In genomic region chr1:13570924-13571323, GRCh38 we compare ENCODE assay signal across 13 cellular contexts. TPM values are rescaled to one million over a fixed set of nuclear protein-coding genes. Genes with fewer than 3 reads are reported as not detected.
DNase-seq lines count a peak whose midpoint lies in the region; ATAC-seq, FAIRE-seq and TF ChIP-seq lines count a peak whose summit lies in the region.
"Had no signal": no experiment of that assay in that cellular context is flagged by ENCODE, and none has a peak within 500 bp of the region (broad histone marks: within the 10 kb centered on the region; RNA-seq: fewer than 3 reads in every experiment).

No MANE protein-coding gene starts in this region.

- H4K5ac ChIP-seq in H1 (ENCODE audit: insufficient read length, low read depth, low read length), result no peak overlapping the region

- no peak overlapping the region for H3K14ac ChIP-seq in H1 (ENCODE audit: insufficient read length)

- no peak overlapping the region for H2BK5ac ChIP-seq in H1 (ENCODE audit: low read depth, low read length)

- intact Hi-C loops in activated CD8-positive, alpha-beta T cell treated with anti-CD3 and anti-CD28 coated beads for 36 hours (cut with micrococcal nuclease), result no loop called here

- H3K36me3 Mint-ChIP-seq in activated CD8-positive, alpha-beta T cell treated with anti-CD3 and anti-CD28 coated beads for 36 hours (ENCODE audit: low read depth), result no peaks in the 10 kb centered on the region
- H3K36me3 Mint-ChIP-seq in activated CD8-positive, alpha-beta T cell treated with anti-CD3 and anti-CD28 coated beads, Interleukin-2, amount 10 ng/mL, durations not matched to agents 7 days and 5 days (ENCODE audit: low read depth), result no peaks in the 10 kb centered on the region

- H2AFZ ChIP-seq in MM.1S (ENCODE audit: low read length), result no peak overlapping the region
- H2AFZ ChIP-seq in H1 (ENCODE audit: low read length), result no peak overlapping the region; the same call in 1 of the 2 replicates
- H2AFZ ChIP-seq: parathyroid adenoma had no signal

- H2BK120ac ChIP-seq in H1 (replicated peaks; ENCODE audit: low read depth, low read length), result no peak overlapping the region

- POLR2A ChIA-PET in activated CD8-positive, alpha-beta T cell treated with anti-CD3 and anti-CD28 coated beads for 36 hours (lab: Charles Lee), result no interaction called here
- POLR2A ChIA-PET in activated CD8-positive, alpha-beta T cell treated with anti-CD3 and anti-CD28 coated beads, Interleukin-2, amount 10 ng/mL, durations not matched to agents 7 days and 5 days (lab: Charles Lee), result no interaction called here
- POLR2A ChIA-PET in H1 (lab: Charles Lee; ENCODE audit: partially characterized antibody), result interaction anchor here (0.6 to 1.3 kb wide), 2 partner anchors 18 to 668 kb away, joined by 3 read pairs; no protein-coding TSS in a partner anchor

- no peak overlapping the region for H2BK15ac ChIP-seq in H1 (ENCODE audit: low read length)

- no peak overlapping the region for H3K27ac Mint-ChIP-seq in activated CD8-positive, alpha-beta T cell treated with anti-CD3 and anti-CD28 coated beads for 36 hours
- no peak overlapping the region for H3K27ac Mint-ChIP-seq in activated CD8-positive, alpha-beta T cell treated with anti-CD3 and anti-CD28 coated beads, Interleukin-2, amount 10 ng/mL, durations not matched to agents 7 days and 5 days

- H4K20me1 ChIP-seq in MM.1S (ENCODE audit: insufficient read depth, low read length) (no peaks in the 10 kb centered on the region), H1 (replicated peaks in 1 of 2; ENCODE audit: control insufficient read depth in 1 of 2, insufficient read depth in 2 of 2, low read length in 2 of 2) (no peaks in the 10 kb centered on the region)

- H3K36me3 ChIP-seq in MM.1S (replicated peaks; ENCODE audit: insufficient read depth, low read length) (no peaks in the 10 kb centered on the region), H1 (ENCODE audit: control insufficient read depth in 2 of 4, insufficient read depth in 4 of 4, low read length in 3 of 4) (no peaks in the 10 kb centered on the region)
- H3K36me3 ChIP-seq: brain microvascular endothelial cell had no signal

- H2BK20ac ChIP-seq in H1 (ENCODE audit: low read length), result no peak overlapping the region

- no peak overlapping the region for H3K56ac ChIP-seq in H1 (replicated peaks; ENCODE audit: insufficient read length, low read depth, low read length)

- peak; percentile 59 for TF ChIP-seq CTCF in activated CD8-positive, alpha-beta T cell treated with anti-CD3 and anti-CD28 coated beads for 36 hours (IDR thresholded peaks at IDR 0.05)
- TF ChIP-seq CTCF in MM.1S (IDR thresholded peaks at IDR 0.05; ENCODE audit: low read length) (peak; percentile 41), H1 (IDR thresholded peaks at IDR 0.05; ENCODE audit: control extremely low read depth in 1 of 3, insufficient read depth in 1 of 3, low read depth in 1 of 3, low read length in 3 of 3) (peak in 2 of 3 experiments; percentile 47 to 72; a peak in 2 of 4 replicates), retinal pigment epithelial cell (conservative IDR thresholded peaks at IDR 0.05; ENCODE audit: low read depth, low read length) (peak; percentile 58)

- H3K27me3 Mint-ChIP-seq in activated CD8-positive, alpha-beta T cell treated with anti-CD3 and anti-CD28 coated beads for 36 hours, result peaks cover 12% of the 10 kb centered on the region
- H3K27me3 Mint-ChIP-seq in activated CD8-positive, alpha-beta T cell treated with anti-CD3 and anti-CD28 coated beads, Interleukin-2, amount 10 ng/mL, durations not matched to agents 7 days and 5 days (ENCODE audit: low read depth), result no peaks in the 10 kb centered on the region

- H3K23ac ChIP-seq in H1 (ENCODE audit: insufficient read length), result no peak overlapping the region

- WGBS in H1 (ENCODE audit: extremely low coverage in 1 of 2, insufficient coverage in 1 of 2, insufficient read length in 1 of 2, insufficient replicate concordance in 2 of 2, low coverage in 1 of 2, low lambda C conversion rate in 2 of 2, missing lambda C conversion rate in 1 of 2), 2 experiments, result 65% methylated on average over 5 of the region's 5 CpGs; no CpG with 5 or more reads in 1 of the 2 experiments

- H3K27ac ChIP-seq in MM.1S (ENCODE audit: low read length) (no peak overlapping the region), H1 (ENCODE audit: low read depth, low read length) (no peak overlapping the region)
- H3K27ac ChIP-seq: brain microvascular endothelial cell, parathyroid adenoma had no signal

- H3K9ac ChIP-seq in MM.1S (ENCODE audit: low read length) (no peak overlapping the region), H1 (replicated peaks in 1 of 4; ENCODE audit: extremely low read depth in 1 of 4, low read depth in 3 of 4, low read length in 3 of 4) (no peak overlapping the region)
- H3K9ac ChIP-seq: parathyroid adenoma had no signal

- no peaks in the 10 kb centered on the region for H3K79me1 ChIP-seq in H1 (ENCODE audit: low read depth, low read length)

- H3K27me3 ChIP-seq in MM.1S (replicated peaks; ENCODE audit: insufficient read depth, low read length) (no peaks in the 10 kb centered on the region), H1 (replicated peaks in 1 of 4; ENCODE audit: control insufficient read depth in 3 of 4, extremely low read depth in 1 of 4, insufficient read depth in 3 of 4, low read length in 3 of 4) (no peaks in the 10 kb centered on the region)
- H3K27me3 ChIP-seq: brain microvascular endothelial cell had no signal

- H4K8ac ChIP-seq in H1 (ENCODE audit: extremely low read depth, insufficient read depth, low read length), result no peak overlapping the region

- H3K9me2 ChIP-seq in MM.1S (replicated peaks; ENCODE audit: insufficient read depth, low read length), result no peaks in the 10 kb centered on the region

- no peak overlapping the region for H4K91ac ChIP-seq in H1 (replicated peaks; ENCODE audit: insufficient read length, low read length)

- H3K9me3 Mint-ChIP-seq in activated CD8-positive, alpha-beta T cell treated with anti-CD3 and anti-CD28 coated beads for 36 hours, result no peaks in the 10 kb centered on the region
- H3K9me3 Mint-ChIP-seq in activated CD8-positive, alpha-beta T cell treated with anti-CD3 and anti-CD28 coated beads, Interleukin-2, amount 10 ng/mL, durations not matched to agents 7 days and 5 days (ENCODE audit: insufficient read depth), result no peaks in the 10 kb centered on the region

- DNase-seq in activated CD8-positive, alpha-beta T cell treated with anti-CD3 and anti-CD28 coated beads for 36 hours, result peak; percentile 6
- no peak for DNase-seq in activated CD8-positive, alpha-beta T cell treated with anti-CD3 and anti-CD28 coated beads, Interleukin-2, amount 10 ng/mL, durations not matched to agents 7 days and 5 days
- DNase-seq in MM.1S (no peak), H1 (ENCODE audit: low read depth in 1 of 2, low spot score in 2 of 2) (no peak), retinal pigment epithelial cell (ENCODE audit: low read depth) (no peak), NCI-H1105 treated with DMSO at 0.1 percent for 48 hours (lab: John Stamatoyannopoulos, UW) (no peak), AG20443 (ENCODE audit: low spot score) (no peak)
- DNase-seq in stimulated activated naive CD4-positive, alpha-beta T cell treated with Interleukin-2 at 50 U/mL for 16 hours (lab: John Stamatoyannopoulos, UW), result no peak
- DNase-seq: ACHN, brain microvascular endothelial cell, SHP77 had no signal

- H3K79me2 ChIP-seq in MM.1S (ENCODE audit: low read length) (no peaks in the 10 kb centered on the region), H1 (ENCODE audit: control insufficient read depth in 1 of 2, insufficient read depth in 2 of 2, low read length in 2 of 2) (no peaks in the 10 kb centered on the region)
- H3K79me2 ChIP-seq: parathyroid adenoma had no signal

- H2BK12ac ChIP-seq in H1 (ENCODE audit: low read depth, low read length), result no peak overlapping the region

- H3K4me2 ChIP-seq in MM.1S (ENCODE audit: low read depth, low read length) (no peak overlapping the region), H1 (ENCODE audit: insufficient read depth in 1 of 2, low read depth in 2 of 2, low read length in 2 of 2) (no peak overlapping the region)

- TF ChIP-seq RAD21 in H1 (IDR thresholded peaks at IDR 0.05 in 1 of 2, conservative IDR thresholded peaks at IDR 0.05 in 1 of 2; ENCODE audit: low read depth in 2 of 2, low read length in 2 of 2), result peak; percentile 43 to 58; a peak in 3 of 4 replicates

- no peak overlapping the region for H3K4ac ChIP-seq in H1 (replicated peaks; ENCODE audit: insufficient read length, low read depth, low read length)

- no peak for TF ChIP-seq POLR2A in H1 (IDR thresholded peaks at IDR 0.05; ENCODE audit: control extremely low read depth in 1 of 2, low read depth in 2 of 2, low read length in 2 of 2)

- no peaks in the 10 kb centered on the region for H3K23me2 ChIP-seq in H1 (ENCODE audit: low read depth, low read length)

- ATAC-seq in activated CD8-positive, alpha-beta T cell treated with anti-CD3 and anti-CD28 coated beads for 36 hours, result peak; percentile 34
- no peak for ATAC-seq in activated CD8-positive, alpha-beta T cell treated with anti-CD3 and anti-CD28 coated beads, Interleukin-2, amount 10 ng/mL, durations not matched to agents 7 days and 5 days
- ATAC-seq: left lobe of liver had no signal

- CTCF ChIA-PET in activated CD8-positive, alpha-beta T cell treated with anti-CD3 and anti-CD28 coated beads for 36 hours (lab: Charles Lee), result interaction anchor here (1.7 kb wide), 1 partner anchor 65 kb away, joined by 4 read pairs; no protein-coding TSS in a partner anchor
- CTCF ChIA-PET in activated CD8-positive, alpha-beta T cell treated with anti-CD3 and anti-CD28 coated beads, Interleukin-2, amount 10 ng/mL, durations not matched to agents 7 days and 5 days (lab: Charles Lee), result interaction anchor here (0.8 kb wide), 1 partner anchor 12 kb away, joined by 3 read pairs; no protein-coding TSS in a partner anchor
- CTCF ChIA-PET in H1 (lab: Charles Lee; ENCODE audit: partially characterized antibody), result interaction anchor here (0.7 to 3.4 kb wide), 26 partner anchors 8 to 187 kb away, joined by 3 to 27 read pairs (median 4); partner anchors contain the start of gene PDPN

- FAIRE-seq in H1 (lab: Jason Lieb, UNC), result no peak

- no peak overlapping the region for H3K4me3 Mint-ChIP-seq in activated CD8-positive, alpha-beta T cell treated with anti-CD3 and anti-CD28 coated beads for 36 hours
- H3K4me3 Mint-ChIP-seq in activated CD8-positive, alpha-beta T cell treated with anti-CD3 and anti-CD28 coated beads, Interleukin-2, amount 10 ng/mL, durations not matched to agents 7 days and 5 days, result no peak overlapping the region

- H3F3A ChIP-seq in MM.1S (ENCODE audit: insufficient read depth, low read length), result no peaks in the 10 kb centered on the region

- TF ChIP-seq EP300 in H1 (IDR thresholded peaks at IDR 0.05; ENCODE audit: borderline replicate concordance in 1 of 2, low read depth in 2 of 2, low read length in 2 of 2), result no peak

- H3K4me3 ChIP-seq in MM.1S (ENCODE audit: low read length) (no peak overlapping the region), H1 (ENCODE audit: extremely low read depth in 1 of 4, insufficient read depth in 2 of 4, low read depth in 3 of 4, low read length in 4 of 4) (no peak overlapping the region), retinal pigment epithelial cell (ENCODE audit: low read length) (no peak overlapping the region)

- H3K18ac ChIP-seq in H1 (ENCODE audit: extremely low read depth, low read length), result no peak overlapping the region

- peaks cover 2% of the 10 kb centered on the region for H3K4me1 Mint-ChIP-seq in activated CD8-positive, alpha-beta T cell treated with anti-CD3 and anti-CD28 coated beads for 36 hours (ENCODE audit: low read depth)
- no peaks in the 10 kb centered on the region for H3K4me1 Mint-ChIP-seq in activated CD8-positive, alpha-beta T cell treated with anti-CD3 and anti-CD28 coated beads, Interleukin-2, amount 10 ng/mL, durations not matched to agents 7 days and 5 days (ENCODE audit: low read depth)

- H2AK5ac ChIP-seq in H1 (ENCODE audit: low read depth, low read length), result no peak overlapping the region

- H3K4me1 ChIP-seq in MM.1S (ENCODE audit: low read length), result no peaks in the 10 kb centered on the region
- H3K4me1 ChIP-seq in H1 (replicated peaks in 1 of 4; ENCODE audit: control insufficient read depth in 3 of 4, insufficient read depth in 4 of 4, low read length in 3 of 4), result no peaks in the 10 kb centered on the region
- H3K4me1 ChIP-seq: parathyroid adenoma had no signal

- H3K9me3 ChIP-seq in MM.1S (replicated peaks; ENCODE audit: insufficient read depth, low read length) (no peaks in the 10 kb centered on the region), H1 (ENCODE audit: insufficient read depth in 2 of 2, low read depth in 1 of 2, low read length in 1 of 2) (no peaks in the 10 kb centered on the region)

RNA-seq across cellular contexts. Expression of gene PDPN, which starts 12.7 kb away (rescaled TPM):
- total RNA-seq in activated CD8-positive, alpha-beta T cell treated with anti-CD3 and anti-CD28 coated beads for 36 hours, result not detected
- total RNA-seq in activated CD8-positive, alpha-beta T cell treated with anti-CD3 and anti-CD28 coated beads, Interleukin-2, amount 10 ng/mL, durations not matched to agents 7 days and 5 days, result not detected
- 169 and 182 TPM in 2 replicates for total RNA-seq in H1 (2021; fragmentation: NEBNext Ultra II Directional; extraction: Animal tissue kit (Norgen Biotek cat#: 25700))
- 44.7 and 49.7 TPM in 2 replicates for polyA plus RNA-seq in H1 (2011; rRNA removed)
- polyA plus RNA-seq in H1 (2011; cell fraction: cytosol; rRNA removed), result 44.8 TPM
- 56.8 TPM for polyA plus RNA-seq in H1 (2011; cell fraction: nucleus; rRNA removed)
- 126 to 171 TPM (median 161 TPM) in 4 replicates for polyA plus RNA-seq in H1 (2012, experiment 1 of 2)
- polyA plus RNA-seq in H1 (2012, experiment 2 of 2), result 60.4 TPM
- polyA plus RNA-seq in H1 (2013, experiment 1 of 2), result 161 TPM
- 213 TPM for polyA plus RNA-seq in H1 (2013, experiment 2 of 2)
- 55.2 and 59.1 TPM in 2 replicates for polyA minus RNA-seq in H1 (2011; rRNA and poly(A)+ RNA removed)
- polyA minus RNA-seq in H1 (2011; cell fraction: cytosol; rRNA and poly(A)+ RNA removed), result 45.0 TPM
- 38.2 TPM for polyA minus RNA-seq in H1 (2011; cell fraction: nucleus; rRNA and poly(A)+ RNA removed)

RNA-seq across cellular contexts. Expression of gene LRRC38, which starts 57.1 kb away (rescaled TPM):
- not detected for total RNA-seq in activated CD8-positive, alpha-beta T cell treated with anti-CD3 and anti-CD28 coated beads for 36 hours
- total RNA-seq in activated CD8-positive, alpha-beta T cell treated with anti-CD3 and anti-CD28 coated beads, Interleukin-2, amount 10 ng/mL, durations not matched to agents 7 days and 5 days, result not detected
- 0.38 and 0.63 TPM in 2 replicates for total RNA-seq in H1 (2021; fragmentation: NEBNext Ultra II Directional; extraction: Animal tissue kit (Norgen Biotek cat#: 25700))
- 0.17 and 0.19 TPM in 2 replicates for polyA plus RNA-seq in H1 (2011; rRNA removed)
- polyA plus RNA-seq in H1 (2011; cell fraction: cytosol; rRNA removed), result 0.26 TPM
- 0.14 TPM for polyA plus RNA-seq in H1 (2011; cell fraction: nucleus; rRNA removed)
- polyA plus RNA-seq in H1 (2012, experiment 1 of 2), result 0.35 to 0.39 TPM (median 0.39 TPM) in 3 of 4 replicates, not detected in the other
- polyA plus RNA-seq in H1 (2012, experiment 2 of 2), result 0.75 TPM
- polyA plus RNA-seq in H1 (2013, experiment 1 of 2), result 0.30 TPM
- 0.29 TPM for polyA plus RNA-seq in H1 (2013, experiment 2 of 2)
- 0.12 and 0.16 TPM in 2 replicates for polyA minus RNA-seq in H1 (2011; rRNA and poly(A)+ RNA removed)
- polyA minus RNA-seq in H1 (2011; cell fraction: cytosol; rRNA and poly(A)+ RNA removed), result not detected
- 0.40 TPM for polyA minus RNA-seq in H1 (2011; cell fraction: nucleus; rRNA and poly(A)+ RNA removed)
- total RNA-seq: left lobe of liver had no signal

Comparison
In these comparisons a context has a peak if more than half of its experiments do, and no peak if none do; other contexts are left out.
1. RNA of gene PDPN, which starts 12.7 kb away (total RNA-seq): 169 to 182 TPM in H1; not detected in activated CD8-positive, alpha-beta T cell treated with anti-CD3 and anti-CD28 coated beads for 36 hours and not detected in activated CD8-positive, alpha-beta T cell treated with anti-CD3 and anti-CD28 coated beads, Interleukin-2, amount 10 ng/mL, durations not matched to agents 7 days and 5 days; every median in the first group is over 100 times any median in the second.
2. Peak in every context shown above with its lines, with median percentiles within 50 percentile points of each other: CTCF ChIP-seq.